ENCODE assay signal across 12 cellular contexts in the genomic region with DNA sequence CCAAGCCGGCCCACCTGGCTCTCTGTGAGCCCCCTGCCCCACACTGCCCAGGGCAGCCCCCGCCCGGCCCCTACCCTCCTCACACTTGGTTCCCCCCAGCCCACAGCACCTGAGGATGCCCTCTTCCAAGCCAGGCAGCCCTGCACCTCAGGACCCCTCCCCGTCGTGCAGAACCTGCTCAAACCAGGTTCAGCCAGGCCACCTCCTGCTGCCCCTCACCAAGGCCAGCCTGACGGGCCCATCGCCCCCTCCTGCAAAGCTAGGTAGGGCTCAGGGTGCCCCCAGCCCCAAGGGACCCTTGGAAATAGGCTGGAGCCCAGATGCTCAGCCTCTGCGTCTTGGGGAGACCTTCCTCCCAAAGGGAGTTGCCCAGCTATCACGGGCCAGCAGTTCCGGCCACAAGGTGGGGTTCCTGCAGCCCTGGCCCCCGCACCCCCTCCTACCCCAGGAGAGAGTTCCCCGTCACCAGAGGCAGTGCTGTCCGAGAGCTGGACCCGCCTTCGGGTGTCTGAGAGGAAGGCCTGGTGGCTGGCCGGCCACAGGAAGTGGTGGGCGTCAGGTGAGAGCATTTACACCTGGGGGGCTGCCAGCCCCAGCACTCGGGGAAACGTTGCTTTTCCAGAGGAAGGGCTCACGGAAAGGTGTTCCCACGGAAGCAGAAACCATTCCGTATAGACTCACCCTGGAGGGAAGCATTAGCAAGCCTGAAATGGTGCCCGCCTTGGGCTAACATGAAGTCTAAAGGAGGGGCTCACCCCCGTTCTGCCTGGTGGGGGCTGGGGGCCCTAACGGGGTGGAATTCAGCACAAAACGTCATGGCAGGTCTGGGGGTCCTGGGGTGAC. TPM values are rescaled to one million over a fixed set of nuclear protein-coding genes. Genes with fewer than 3 reads are reported as not detected.
DNase-seq lines count a peak whose midpoint lies in the region; ATAC-seq and TF ChIP-seq lines count a peak whose summit lies in the region.
"Had no signal": no experiment of that assay in that cellular context is flagged by ENCODE, and none has a peak within 500 bp of the region (broad histone marks: within the 10 kb centered on the region; RNA-seq: fewer than 3 reads in every experiment).

No MANE protein-coding gene starts in this region.

- peak overlapping the region; percentile 34 for H3K18ac ChIP-seq in mesenchymal stem cell (ENCODE audit: low read depth in 1 of 2, low read length in 2 of 2)

- POLR2A ChIA-PET in activated B cell treated with CpG ODN at 0.5 μM for 24 hours (lab: Charles Lee), result interaction anchor here (0.8 to 2.1 kb wide), 2 partner anchors 136 to 138 kb away, joined by 3 to 19 read pairs; no protein-coding TSS in a partner anchor

- H2BK120ac ChIP-seq in mesenchymal stem cell (ENCODE audit: low read depth, low read length), result peak overlapping the region; percentile 83

- no peaks in the 10 kb centered on the region for H3K9me3 Mint-ChIP-seq in activated CD8-positive, alpha-beta memory T cell treated with anti-CD3 and anti-CD28 coated beads, Interleukin-2, amount 10 ng/mL, durations not matched to agents 7 days and 5 days (ENCODE audit: low read depth)
- H3K9me3 Mint-ChIP-seq in activated B cell treated with CpG ODN at 0.5 μM for 24 hours, result no peaks in the 10 kb centered on the region
- H3K9me3 Mint-ChIP-seq: activated CD4-positive, alpha-beta memory T cell treated with anti-CD3 and anti-CD28 coated beads, Interleukin-2, amount 10 ng/mL, durations not matched to agents 7 days and 5 days; naive thymus-derived CD8-positive, alpha-beta T cell had no signal

- no peak for TF ChIP-seq POLR2A in tibial nerve (IDR thresholded peaks at IDR 0.05)
- no peak for TF ChIP-seq POLR2A in lower leg skin (IDR thresholded peaks at IDR 0.05)

- no peak overlapping the region for H3K23ac ChIP-seq in mesenchymal stem cell (ENCODE audit: low read length in 2 of 2)

- H3K9ac ChIP-seq in mesenchymal stem cell (ENCODE audit: low read length), result no peak overlapping the region

- H3K4ac ChIP-seq in mesenchymal stem cell (ENCODE audit: low read depth in 1 of 2, low read length in 2 of 2), result peak overlapping the region in 1 of 2 experiments; percentile 40

- H3K4me3 Mint-ChIP-seq in activated CD8-positive, alpha-beta memory T cell treated with anti-CD3 and anti-CD28 coated beads, Interleukin-2, amount 10 ng/mL, durations not matched to agents 7 days and 5 days, result no peak overlapping the region
- H3K4me3 Mint-ChIP-seq in activated B cell treated with CpG ODN at 0.5 μM for 24 hours, result no peak overlapping the region
- H3K4me3 Mint-ChIP-seq: activated CD4-positive, alpha-beta memory T cell treated with anti-CD3 and anti-CD28 coated beads, Interleukin-2, amount 10 ng/mL, durations not matched to agents 7 days and 5 days had no signal

- H2BK15ac ChIP-seq in mesenchymal stem cell (ENCODE audit: low read depth, poor library complexity, severe bottlenecking), result peak overlapping the region; percentile 44

- H3K4me3 ChIP-seq in mesenchymal stem cell (ENCODE audit: insufficient read depth in 1 of 2, low read depth in 1 of 2, low read length in 2 of 2) (no peak overlapping the region), tibial nerve (no peak overlapping the region), lower leg skin (ENCODE audit: low read depth, poor library complexity, severe bottlenecking) (no peak overlapping the region)

- intact Hi-C loops in activated B cell treated with CpG ODN at 0.5 μM for 24 hours (cut with micrococcal nuclease), result loop anchor here (1.0 to 2.0 kb wide), 2 partner anchors 179 to 285 kb away; no protein-coding TSS in a partner anchor
- intact Hi-C loops in lower leg skin (cut with DNase I; ENCODE audit: low total_unique reads), result loop anchor here (5.0 kb wide), 1 partner anchor 139 kb away; no protein-coding TSS in a partner anchor

- no peak overlapping the region for H2BK5ac ChIP-seq in mesenchymal stem cell (ENCODE audit: low read depth, low read length, poor library complexity, severe bottlenecking)

- H4K91ac ChIP-seq in mesenchymal stem cell (ENCODE audit: low read length), result peak overlapping the region; percentile 8

- ATAC-seq in activated CD8-positive, alpha-beta memory T cell treated with anti-CD3 and anti-CD28 coated beads, Interleukin-2, amount 10 ng/mL, durations not matched to agents 7 days and 5 days, result no peak
- ATAC-seq in activated B cell treated with CpG ODN at 0.5 μM for 24 hours (ENCODE audit: low read depth), result no peak

- H3K27me3 ChIP-seq in mesenchymal stem cell (ENCODE audit: control insufficient read depth in 1 of 2, insufficient read depth in 1 of 2, low read length in 2 of 2) (peaks cover 0 to 59% of the 10 kb centered on the region in 2 experiments), tibial nerve (no peaks in the 10 kb centered on the region)

- no peak for TF ChIP-seq EP300 in tibial nerve (IDR thresholded peaks at IDR 0.05)

- H3K27me3 Mint-ChIP-seq in activated CD8-positive, alpha-beta memory T cell treated with anti-CD3 and anti-CD28 coated beads, Interleukin-2, amount 10 ng/mL, durations not matched to agents 7 days and 5 days, result peaks cover 9% of the 10 kb centered on the region
- peaks cover 20% of the 10 kb centered on the region for H3K27me3 Mint-ChIP-seq in activated B cell treated with CpG ODN at 0.5 μM for 24 hours

- H3K4me1 ChIP-seq in mesenchymal stem cell (ENCODE audit: control insufficient read depth, insufficient read depth, low read depth, low read length) (peaks cover 74% of the 10 kb centered on the region), tibial nerve (peaks cover 0 to 65% (median 27%) of the 10 kb centered on the region in 4 donors)

- H3K4me1 Mint-ChIP-seq in activated CD8-positive, alpha-beta memory T cell treated with anti-CD3 and anti-CD28 coated beads, Interleukin-2, amount 10 ng/mL, durations not matched to agents 7 days and 5 days, result peaks cover 2% of the 10 kb centered on the region
- no peaks in the 10 kb centered on the region for H3K4me1 Mint-ChIP-seq in activated B cell treated with CpG ODN at 0.5 μM for 24 hours
- H3K4me1 Mint-ChIP-seq: activated CD4-positive, alpha-beta memory T cell treated with anti-CD3 and anti-CD28 coated beads, Interleukin-2, amount 10 ng/mL, durations not matched to agents 7 days and 5 days had no signal

- H3K79me1 ChIP-seq in mesenchymal stem cell (replicated peaks; ENCODE audit: low read length, poor library complexity, severe bottlenecking), result no peaks in the 10 kb centered on the region

- H3K36me3 Mint-ChIP-seq in activated CD8-positive, alpha-beta memory T cell treated with anti-CD3 and anti-CD28 coated beads, Interleukin-2, amount 10 ng/mL, durations not matched to agents 7 days and 5 days, result no peaks in the 10 kb centered on the region
- H3K36me3 Mint-ChIP-seq in activated B cell treated with CpG ODN at 0.5 μM for 24 hours (ENCODE audit: low read depth), result no peaks in the 10 kb centered on the region
- H3K36me3 Mint-ChIP-seq: naive thymus-derived CD8-positive, alpha-beta T cell had no signal

- H2AK5ac ChIP-seq in mesenchymal stem cell (ENCODE audit: low read length, severe bottlenecking), result peak overlapping the region; percentile 66

- no peaks in the 10 kb centered on the region for H3K9me3 ChIP-seq in mesenchymal stem cell (ENCODE audit: control insufficient read depth, low read length)
- H3K9me3 ChIP-seq in tibial nerve, result no peaks in the 10 kb centered on the region

- TF ChIP-seq CTCF in activated B cell treated with CpG ODN at 0.5 μM for 24 hours (IDR thresholded peaks at IDR 0.05) (no peak), tibial nerve (IDR thresholded peaks at IDR 0.05) (no peak), lower leg skin (IDR thresholded peaks at IDR 0.05) (no peak), GM10266 (IDR thresholded peaks at IDR 0.05; ENCODE audit: control insufficient read depth, insufficient read depth, low read depth, missing control alignments) (no peak)

- H3K27ac Mint-ChIP-seq in activated CD8-positive, alpha-beta memory T cell treated with anti-CD3 and anti-CD28 coated beads, Interleukin-2, amount 10 ng/mL, durations not matched to agents 7 days and 5 days, result no peak overlapping the region
- H3K27ac Mint-ChIP-seq in activated B cell treated with CpG ODN at 0.5 μM for 24 hours, result no peak overlapping the region
- H3K27ac Mint-ChIP-seq: activated CD4-positive, alpha-beta memory T cell treated with anti-CD3 and anti-CD28 coated beads, Interleukin-2, amount 10 ng/mL, durations not matched to agents 7 days and 5 days had no signal

- H4K8ac ChIP-seq in mesenchymal stem cell (ENCODE audit: low read length), result no peak overlapping the region

- peak; percentile 53 for DNase-seq in activated CD8-positive, alpha-beta memory T cell treated with anti-CD3 and anti-CD28 coated beads for 24 hours
- no peak for DNase-seq in activated CD8-positive, alpha-beta memory T cell treated with anti-CD3 and anti-CD28 coated beads, Interleukin-2, amount 10 ng/mL, durations not matched to agents 7 days and 5 days
- DNase-seq in activated B cell treated with CpG ODN at 0.5 μM for 24 hours (peak; percentile 15), mesenchymal stem cell (no peak), tibial nerve (ENCODE audit: low spot score in 2 of 2) (no peak), lower leg skin (ENCODE audit: low spot score in 2 of 2) (no peak), GM10266 (ENCODE audit: extremely low spot score) (no peak), NCI-H2029 treated with DMSO at 0.1 percent for 48 hours (lab: John Stamatoyannopoulos, UW) (no peak)
- DNase-seq: NCI-H510A had no signal

- H2AFZ ChIP-seq in mesenchymal stem cell (ENCODE audit: low read depth, low read length), result no peak overlapping the region

- CTCF ChIA-PET in activated CD8-positive, alpha-beta memory T cell treated with anti-CD3 and anti-CD28 coated beads, Interleukin-2, amount 10 ng/mL, durations not matched to agents 7 days and 5 days (lab: Charles Lee), result interaction anchor here (0.6 to 7.8 kb wide), 34 partner anchors 9 to 320 kb away, joined by 3 to 533 read pairs (median 9); partner anchors contain the start of genes IFITM10, KRTAP5-6, LSP1 and TNNT3
- CTCF ChIA-PET in activated B cell treated with CpG ODN at 0.5 μM for 24 hours (lab: Charles Lee), result interaction anchor here (0.9 to 9.6 kb wide), 11 partner anchors 7 to 320 kb away, joined by 3 to 252 read pairs (median 8); no protein-coding TSS in a partner anchor

- WGBS in mesenchymal stem cell, result 76% methylated on average over 26 of the region's 26 CpGs
- WGBS in tibial nerve, 2 donors, result 64 to 77% methylated on average over 18 to 19 of the region's 26 CpGs
- 67 to 71% methylated on average over 26 of the region's 26 CpGs for WGBS in lower leg skin, 2 donors

- no peak overlapping the region for H3K4me2 ChIP-seq in mesenchymal stem cell (ENCODE audit: low read length, poor library complexity, severe bottlenecking)

- H3K27ac ChIP-seq in mesenchymal stem cell (ENCODE audit: low read length, poor library complexity, severe bottlenecking) (no peak overlapping the region), tibial nerve (peak overlapping the region; percentile 56 to 91 (median 68))

- H3K14ac ChIP-seq in mesenchymal stem cell (ENCODE audit: low read length in 2 of 2), result no peak overlapping the region

- peak overlapping the region in 1 of 2 experiments; percentile 85 for H2BK12ac ChIP-seq in mesenchymal stem cell (ENCODE audit: low read length in 2 of 2)

- H3K36me3 ChIP-seq in mesenchymal stem cell (ENCODE audit: control insufficient read depth in 1 of 2, insufficient read depth in 2 of 2, low read depth in 1 of 2, low read length in 2 of 2) (no peaks in the 10 kb centered on the region), tibial nerve (no peaks in the 10 kb centered on the region)

RNA-seq across cellular contexts. Expression of gene SYT8, which starts 3.2 kb away (rescaled TPM):
- total RNA-seq in activated CD8-positive, alpha-beta memory T cell treated with anti-CD3 and anti-CD28 coated beads, Interleukin-2, amount 10 ng/mL, durations not matched to agents 7 days and 5 days, result not detected
- total RNA-seq in activated B cell treated with CpG ODN at 0.5 μM for 24 hours (not detected in 2 replicates), tibial nerve (1 to 10 TPM in 2 of 4 donors, under 1 TPM in 1, not detected in 1; 0.39 to 4.2 (median 1.0) TPM), lower leg skin (100 to 1,000 TPM in 3 of 4 donors, 10 to 100 TPM in 1; 74.1 to 177 (median 106) TPM)
- polyA plus RNA-seq in mesenchymal stem cell (2013, experiment 1 of 2), result not detected
- polyA plus RNA-seq in mesenchymal stem cell (2013, experiment 2 of 2), result not detected
- total RNA-seq: activated CD4-positive, alpha-beta memory T cell treated with anti-CD3 and anti-CD28 coated beads, Interleukin-2, amount 10 ng/mL, durations not matched to agents 7 days and 5 days; naive thymus-derived CD8-positive, alpha-beta T cell; skeletal muscle tissue had no signal
- polyA plus RNA-seq: naive thymus-derived CD8-positive, alpha-beta T cell had no signal

RNA-seq across cellular contexts. Expression of gene TNNI2, which starts 7.2 kb away (rescaled TPM):
- 1 to 10 TPM in 1 of 2 experiments, not detected in 1; 1.0 TPM for total RNA-seq in activated CD8-positive, alpha-beta memory T cell treated with anti-CD3 and anti-CD28 coated beads, Interleukin-2, amount 10 ng/mL, durations not matched to agents 7 days and 5 days
- 1.0 and 1.5 TPM in 2 replicates for total RNA-seq in activated B cell treated with CpG ODN at 0.5 μM for 24 hours
- polyA plus RNA-seq in mesenchymal stem cell (2013, experiment 1 of 2), result not detected
- polyA plus RNA-seq in mesenchymal stem cell (2013, experiment 2 of 2), result 0.07 TPM
- not detected for total RNA-seq in tibial nerve
- total RNA-seq in lower leg skin, result 10 to 100 TPM; 10.7 to 17.7 (median 15.8) TPM
- total RNA-seq: naive thymus-derived CD8-positive, alpha-beta T cell had no signal
- polyA plus RNA-seq: naive thymus-derived CD8-positive, alpha-beta T cell had no signal

RNA-seq across cellular contexts. Expression of gene LSP1, which starts 21.3 kb away (rescaled TPM):
- 100 to 1,000 TPM; 574 to 702 TPM for total RNA-seq in activated CD8-positive, alpha-beta memory T cell treated with anti-CD3 and anti-CD28 coated beads, Interleukin-2, amount 10 ng/mL, durations not matched to agents 7 days and 5 days
- 301 and 303 TPM in 2 replicates for total RNA-seq in activated B cell treated with CpG ODN at 0.5 μM for 24 hours
- polyA plus RNA-seq in mesenchymal stem cell (2013, experiment 1 of 2), result 1.3 TPM
- 1.3 TPM for polyA plus RNA-seq in mesenchymal stem cell (2013, experiment 2 of 2)
- total RNA-seq in tibial nerve, result 10 to 100 TPM; 36.9 to 69.0 (median 50.2) TPM
- total RNA-seq in lower leg skin, result 100 to 1,000 TPM in 1 of 4 donors, 10 to 100 TPM in 3; 73.7 to 105 (median 86.6) TPM

Comparison
In these comparisons a context has a peak if more than half of its experiments do, and no peak if none do; other contexts are left out.
1. DNase-seq: peak in activated CD8-positive, alpha-beta memory T cell treated with anti-CD3 and anti-CD28 coated beads for 24 hours (single experiment) and activated B cell treated with CpG ODN at 0.5 μM for 24 hours (single experiment); none in activated CD8-positive, alpha-beta memory T cell treated with anti-CD3 and anti-CD28 coated beads, Interleukin-2, amount 10 ng/mL, durations not matched to agents 7 days and 5 days (single experiment), mesenchymal stem cell (single experiment), tibial nerve (0 of 2), lower leg skin (0 of 2), GM10266 (single experiment) and NCI-H2029 treated with DMSO at 0.1 percent for 48 hours (single experiment).
2. RNA of gene SYT8, which starts 3.2 kb away (total RNA-seq): 74.1 to 177 TPM in lower leg skin; 0.39 to 4.2 TPM in tibial nerve, not detected in activated CD8-positive, alpha-beta memory T cell treated with anti-CD3 and anti-CD28 coated beads, Interleukin-2, amount 10 ng/mL, durations not matched to agents 7 days and 5 days and not detected in activated B cell treated with CpG ODN at 0.5 μM for 24 hours; every median in the first group is over 10 times any median in the second.